Comparison of ENCODE assay signal across 9 cellular contexts in the genomic region with DNA sequence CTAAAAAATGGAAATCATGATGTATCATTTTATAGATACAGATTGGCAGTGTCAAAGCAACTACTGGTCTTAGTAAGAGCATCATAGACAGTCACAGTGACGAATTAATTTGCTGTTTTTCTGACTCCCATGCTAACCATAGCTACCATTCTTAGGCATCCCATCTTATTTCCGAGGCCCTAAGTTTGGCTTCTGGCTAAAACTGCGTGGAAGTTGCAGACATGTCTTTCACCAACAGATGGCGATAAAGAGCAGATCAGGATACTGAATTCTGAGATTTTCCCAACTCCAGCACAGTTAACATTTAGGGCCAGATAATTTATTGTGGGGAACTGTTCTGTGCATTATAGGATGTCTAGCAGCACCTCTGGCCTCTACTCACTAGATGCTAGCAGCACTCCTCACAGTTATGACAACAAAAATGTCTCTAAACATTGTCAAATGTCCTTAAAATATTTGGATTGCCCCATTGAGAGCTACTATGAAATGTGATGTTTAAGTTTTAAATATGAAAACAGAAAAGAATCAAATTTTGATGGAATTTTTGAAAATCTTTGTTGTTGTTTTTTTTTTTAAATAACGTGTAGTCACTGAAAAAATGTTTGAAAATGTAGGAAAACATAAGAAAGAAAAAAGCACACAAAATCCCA. TPM values are rescaled to one million over a fixed set of nuclear protein-coding genes. Genes with fewer than 3 reads are reported as not detected.
DNase-seq lines count a peak whose midpoint lies in the region; ATAC-seq and TF ChIP-seq lines count a peak whose summit lies in the region.
"Had no signal": no experiment of that assay in that cellular context is flagged by ENCODE, and none has a peak within 500 bp of the region (broad histone marks: within the 10 kb centered on the region; RNA-seq: fewer than 3 reads in every experiment).

No MANE protein-coding gene starts in this region.

- ATAC-seq in GM23338 = peak; percentile 76
- ATAC-seq in lower lobe of right lung = peak; percentile 54 to 60
- peak; percentile 70 for ATAC-seq in aorta (ENCODE audit: low FRiP score)

- no peaks in the 10 kb centered on the region for H3K36me3 Mint-ChIP-seq in GM23338 (ENCODE audit: low read depth)

- peak; percentile 37 for DNase-seq in NCI-H2196 (lab: John Stamatoyannopoulos, UW; ENCODE audit: unreplicated experiment)
- no peak for DNase-seq in NCI-H2196 treated with DMSO at 0.1 percent for 48 hours (lab: John Stamatoyannopoulos, UW; ENCODE audit: unreplicated experiment)
- DNase-seq in GM23338 (ENCODE audit: low spot score) = peak; percentile 72
- DNase-seq in SJCRH30 = peak; percentile 10 to 64
- no peak for DNase-seq in coronary artery (ENCODE audit: low spot score)
- no peak for DNase-seq in lower lobe of right lung
- DNase-seq in aorta = no peak
- DNase-seq in activated effector memory CD4-positive, alpha-beta T cell treated with Interleukin-2 at 50 U/mL for 16 hours = no peak

- H3K9me3 ChIP-seq in SJCRH30 (replicated peaks) (no peaks in the 10 kb centered on the region; the same call in 1 of the 2 replicates), lower lobe of right lung (no peaks in the 10 kb centered on the region), aorta (ENCODE audit: control insufficient read depth, low read length) (no peaks in the 10 kb centered on the region)

- H3K79me2 ChIP-seq in GM23338 (replicated peaks; ENCODE audit: insufficient read depth) = no peaks in the 10 kb centered on the region

- H3K27me3 ChIP-seq in GM23338 (ENCODE audit: insufficient read depth) (no peaks in the 10 kb centered on the region), SJCRH30 (peaks cover 2% of the 10 kb centered on the region; the same call in 1 of the 2 replicates), lower lobe of right lung (ENCODE audit: low read depth) (no peaks in the 10 kb centered on the region), aorta (ENCODE audit: control insufficient read depth in 1 of 2, insufficient read depth in 2 of 2, low read length in 1 of 2) (no peaks in the 10 kb centered on the region)

- H3K4me1 ChIP-seq in GM23338 (ENCODE audit: insufficient read depth) = no peaks in the 10 kb centered on the region
- H3K4me1 ChIP-seq in SJCRH30 = no peaks in the 10 kb centered on the region
- no peaks in the 10 kb centered on the region for H3K4me1 ChIP-seq in lower lobe of right lung
- no peaks in the 10 kb centered on the region for H3K4me1 ChIP-seq in aorta (ENCODE audit: control insufficient read depth in 1 of 2, insufficient read depth in 2 of 2, low read length in 2 of 2)

- no peaks in the 10 kb centered on the region for H3K4me1 Mint-ChIP-seq in GM23338

- no peaks in the 10 kb centered on the region for H3K9me3 Mint-ChIP-seq in GM23338

- peaks cover 1% of the 10 kb centered on the region for H3K27me3 Mint-ChIP-seq in GM23338 (ENCODE audit: insufficient read depth, low read depth, poor library complexity)

- intact Hi-C loops in lower lobe of right lung (cut with DNase I) (no loop called here), aorta (cut with DNase I) (no loop called here)

- H3K4me3 Mint-ChIP-seq in GM23338 = no peak overlapping the region

- 0 out of 2 replicates have a peak, but pooled peaks cover 5% of the 10 kb centered on the region for H3K9me2 ChIP-seq in GM23338 (ENCODE audit: insufficient read depth)

- H2AFZ ChIP-seq in GM23338 = no peak overlapping the region

- no peak overlapping the region for H3K4me2 ChIP-seq in GM23338

- H3K27ac ChIP-seq in GM23338 (ENCODE audit: low read depth) (no peak overlapping the region), SJCRH30 (no peak overlapping the region), coronary artery (no peak overlapping the region), lower lobe of right lung (no peak overlapping the region), aorta (ENCODE audit: low read depth in 1 of 2, low read length in 2 of 2) (no peak overlapping the region)

- no peak overlapping the region for H3K27ac Mint-ChIP-seq in GM23338

- WGBS in aorta, 2 donors = 1 to 3% methylated on average over 5 of the region's 5 CpGs

- H4K20me1 ChIP-seq in GM23338 (replicated peaks; ENCODE audit: insufficient read depth) = no peaks in the 10 kb centered on the region

- no peaks in the 10 kb centered on the region for H3F3A ChIP-seq in GM23338 (replicated peaks; ENCODE audit: low read depth)

- H3K4me3 ChIP-seq in GM23338 (no peak overlapping the region), SJCRH30 (no peak overlapping the region), coronary artery (no peak overlapping the region), lower lobe of right lung (no peak overlapping the region), aorta (ENCODE audit: low read length in 2 of 2) (no peak overlapping the region)

- TF ChIP-seq CTCF in GM23338 (conservative IDR thresholded peaks at IDR 0.05; ENCODE audit: low read depth in 2 of 2) (peak; percentile 80 to 86), coronary artery (IDR thresholded peaks at IDR 0.05) (peak; percentile 81), lower lobe of right lung (IDR thresholded peaks at IDR 0.05) (peak; percentile 87)

- H3K36me3 ChIP-seq in GM23338 (ENCODE audit: insufficient read depth) (no peaks in the 10 kb centered on the region), SJCRH30 (no peaks in the 10 kb centered on the region), lower lobe of right lung (no peaks in the 10 kb centered on the region), aorta (ENCODE audit: control insufficient read depth in 1 of 2, insufficient read depth in 2 of 2, low read length in 1 of 2) (no peaks in the 10 kb centered on the region)

TF ChIP-seq in GM23338, 12 proteins besides CTCF, POLR2A, EP300 and RAD21 (continues in another document):
- TF ChIP-seq POLR2AphosphoS5 (IDR thresholded peaks at IDR 0.05; ENCODE audit: low read depth) (no peak), EZH2phosphoT487 (IDR thresholded peaks at IDR 0.05; ENCODE audit: unreplicated experiment) (no peak), ZNF331 (CRISPR knock-in tag; IDR thresholded peaks at IDR 0.05; ENCODE audit: low read depth) (no peak), NANOG (IDR thresholded peaks at IDR 0.05; ENCODE audit: borderline replicate concordance) (no peak)

RNA-seq across cellular contexts. Expression of gene OR2AG2, which starts 16.3 kb away (rescaled TPM):
- 0.31 and 0.45 TPM in 2 replicates for total RNA-seq in GM23338 (2014; rRNA removed; shearing (Covaris generic))
- polyA plus RNA-seq in GM23338 (2016; fragmentation: Nextera tagmentation; extraction: Ambion mirVana) (0.11 and 0.26 TPM in 2 replicates), aorta (not detected)
- total RNA-seq in SJCRH30 (2014; rRNA removed; shearing (Covaris generic)) = not detected in 2 replicates
- total RNA-seq in lower lobe of right lung (0.09 TPM), aorta (under 1 TPM in 1 of 2 donors, not detected in 1; 0.10 TPM)

RNA-seq across cellular contexts. Expression of gene OR2AG1, which starts 27.4 kb away (rescaled TPM):
- total RNA-seq in GM23338 (2014; rRNA removed; shearing (Covaris generic)) = 0.04 TPM in 1 of 2 replicates, not detected in the other
- polyA plus RNA-seq in GM23338 (2016; fragmentation: Nextera tagmentation; extraction: Ambion mirVana) = 0.07 and 0.16 TPM in 2 replicates
- not detected in 2 replicates for total RNA-seq in SJCRH30 (2014; rRNA removed; shearing (Covaris generic))
- total RNA-seq in lower lobe of right lung = not detected
- total RNA-seq in aorta = not detected
- not detected for polyA plus RNA-seq in aorta
- polyA plus RNA-seq: adipose tissue had no signal

RNA-seq across cellular contexts. Expression of gene OR6A2, which starts 44.1 kb away (rescaled TPM):
- total RNA-seq in GM23338 (2014; rRNA removed; shearing (Covaris generic)) = 0.97 and 1.7 TPM in 2 replicates
- polyA plus RNA-seq in GM23338 (2016; fragmentation: Nextera tagmentation; extraction: Ambion mirVana) = 0.06 and 0.07 TPM in 2 replicates
- total RNA-seq in SJCRH30 (2014; rRNA removed; shearing (Covaris generic)) = not detected in 2 replicates
- total RNA-seq in lower lobe of right lung = 0.18 TPM
- under 1 TPM in 1 of 2 donors, not detected in 1; 0.26 TPM for total RNA-seq in aorta
- polyA plus RNA-seq in aorta = not detected
- polyA plus RNA-seq: adipose tissue had no signal

Comparison
In these comparisons a context has a peak if more than half of its experiments do, and no peak if none do; other contexts are left out.
1. DNase-seq: peak in NCI-H2196 (single experiment), GM23338 (single experiment) and SJCRH30 (2 of 2); none in NCI-H2196 treated with DMSO at 0.1 percent for 48 hours (single experiment), coronary artery (single experiment), lower lobe of right lung (single experiment), aorta (0 of 2) and activated effector memory CD4-positive, alpha-beta T cell treated with Interleukin-2 at 50 U/mL for 16 hours (single experiment).
2. Peak in every context shown above with its lines, with median percentiles within 50 percentile points of each other: ATAC-seq and CTCF ChIP-seq.